In genomic region chr20:25053207-25054132, GRCh38 we compare ENCODE assay signal across 9 cellular contexts. TPM values are rescaled to one million over a fixed set of nuclear protein-coding genes. Genes with fewer than 3 reads are reported as not detected.
DNase-seq lines count a peak whose midpoint lies in the region; ATAC-seq, FAIRE-seq and TF ChIP-seq lines count a peak whose summit lies in the region.
"Had no signal": no experiment of that assay in that cellular context is flagged by ENCODE, and none has a peak within 500 bp of the region (broad histone marks: within the 10 kb centered on the region; RNA-seq: fewer than 3 reads in every experiment).

No MANE protein-coding gene starts in this region.

- no peak for DNase-seq in GM12891 (ENCODE audit: insufficient read length, low spot score)
- DNase-seq in activated naive CD8-positive, alpha-beta T cell treated with anti-CD3 and anti-CD28 coated beads for 36 hours: no peak
- peak; percentile 82 for DNase-seq in left ventricle myocardium superior
- peak; percentile 26 for DNase-seq in stomach
- DNase-seq: activated CD4-positive, alpha-beta T cell treated with anti-CD3 and anti-CD28 coated beads for 1 hour had no signal

- peak; percentile 69 for FAIRE-seq in GM12891 (lab: Jason Lieb, UNC)

- H3K27me3 Mint-ChIP-seq in activated naive CD8-positive, alpha-beta T cell treated with anti-CD3 and anti-CD28 coated beads for 36 hours: no peaks in the 10 kb centered on the region

- 28 to 50% (median 44%) methylated on average over 13 of the region's 13 CpGs for WGBS in stomach, 5 donors

- H3K4me3 Mint-ChIP-seq in activated naive CD8-positive, alpha-beta T cell treated with anti-CD3 and anti-CD28 coated beads for 36 hours: no peak overlapping the region

- ATAC-seq in left ventricle myocardium superior (peak; percentile 44), HG02870 (IDR thresholded peaks at IDR 0.05; ENCODE audit: unreplicated experiment) (no peak), GM21737 (IDR thresholded peaks at IDR 0.05; ENCODE audit: unreplicated experiment) (no peak), HG03460 (IDR thresholded peaks at IDR 0.05; ENCODE audit: unreplicated experiment) (no peak), GM19324 (IDR thresholded peaks at IDR 0.05; ENCODE audit: low FRiP score, unreplicated experiment) (no peak)

- H3K9me3 Mint-ChIP-seq in activated naive CD8-positive, alpha-beta T cell treated with anti-CD3 and anti-CD28 coated beads for 36 hours: no peaks in the 10 kb centered on the region

- H3K4me3 ChIP-seq in stomach: peak overlapping the region in 1 of 4 donors; percentile 81

- no peak for TF ChIP-seq CTCF in stomach (IDR thresholded peaks at IDR 0.05)

- H3K36me3 Mint-ChIP-seq in activated naive CD8-positive, alpha-beta T cell treated with anti-CD3 and anti-CD28 coated beads for 36 hours: no peaks in the 10 kb centered on the region

- no peak for TF ChIP-seq EP300 in stomach (IDR thresholded peaks at IDR 0.05)

- intact Hi-C loops in left ventricle myocardium superior (cut with micrococcal nuclease): no loop called here
- intact Hi-C loops in stomach (cut with DNase I; ENCODE audit: low total_unique reads): no loop called here

- H3K4me1 ChIP-seq in stomach: peaks cover 80 to 88% (median 87%) of the 10 kb centered on the region in 4 donors

- H3K27ac Mint-ChIP-seq in activated naive CD8-positive, alpha-beta T cell treated with anti-CD3 and anti-CD28 coated beads for 36 hours: peak overlapping the region; percentile 34

- H3K27ac ChIP-seq in stomach: peak overlapping the region; percentile 50 to 98 (median 94)

- no peaks in the 10 kb centered on the region for H3K36me3 ChIP-seq in stomach

- TF ChIP-seq POLR2A in GM12891 (IDR thresholded peaks at IDR 0.05; ENCODE audit: low read depth, low read length) (no peak), stomach (IDR thresholded peaks at IDR 0.05) (no peak)

- H3K27me3 ChIP-seq in stomach: no peaks in the 10 kb centered on the region

- H3K4me1 Mint-ChIP-seq in activated naive CD8-positive, alpha-beta T cell treated with anti-CD3 and anti-CD28 coated beads for 36 hours: peaks cover 53% of the 10 kb centered on the region

- no peaks in the 10 kb centered on the region for H3K9me3 ChIP-seq in stomach

TF ChIP-seq in GM12891, 5 proteins besides CTCF, POLR2A, EP300 and RAD21:
- no peak for TF ChIP-seq TAF1 (IDR thresholded peaks at IDR 0.05; ENCODE audit: low read depth, low read length)
- 0 out of 2 replicates have a peak, but pooled peaks have one; percentile 5 for TF ChIP-seq SPI1 (IDR thresholded peaks at IDR 0.05; ENCODE audit: low read depth, low read length)
- no peak for TF ChIP-seq PAX5 (IDR thresholded peaks at IDR 0.05; ENCODE audit: insufficient read depth, low read length, severe bottlenecking)
- no peak for TF ChIP-seq POU2F2 (IDR thresholded peaks at IDR 0.05; ENCODE audit: low read depth, low read length)

RNA-seq across cellular contexts. Expression of gene ACSS1, which starts 4.5 kb away (rescaled TPM):
- 10.7 TPM for polyA plus RNA-seq in GM12891 (2012; ENCODE audit: low read depth, missing spikeins)
- 10 to 100 TPM; 14.3 to 14.5 TPM for total RNA-seq in activated naive CD8-positive, alpha-beta T cell treated with anti-CD3 and anti-CD28 coated beads for 36 hours
- total RNA-seq in left ventricle myocardium superior (164 TPM), stomach (100 to 1,000 TPM in 1 of 5 donors, 10 to 100 TPM in 3, 1 to 10 TPM in 1; 7.0 to 135 (median 35.6) TPM)
- 10 to 100 TPM; 35.3 to 37.7 (median 35.9) TPM for polyA plus RNA-seq in stomach

RNA-seq across cellular contexts. Expression of gene VSX1, which starts 28.5 kb away (rescaled TPM):
- not detected for polyA plus RNA-seq in GM12891 (2012; ENCODE audit: low read depth, missing spikeins)
- total RNA-seq in activated naive CD8-positive, alpha-beta T cell treated with anti-CD3 and anti-CD28 coated beads for 36 hours: not detected
- total RNA-seq in left ventricle myocardium superior: not detected
- total RNA-seq in stomach: not detected
- polyA plus RNA-seq in stomach: under 1 TPM in 1 of 3 donors, not detected in 2; 0.05 TPM

Comparison
In these comparisons a context has a peak if more than half of its experiments do, and no peak if none do; other contexts are left out.
1. DNase-seq: peak in left ventricle myocardium superior (single experiment) and stomach (single experiment); none in GM12891 (single experiment) and activated naive CD8-positive, alpha-beta T cell treated with anti-CD3 and anti-CD28 coated beads for 36 hours (single experiment).